ENCODE assay signal across 8 cellular contexts in the genomic region with DNA sequence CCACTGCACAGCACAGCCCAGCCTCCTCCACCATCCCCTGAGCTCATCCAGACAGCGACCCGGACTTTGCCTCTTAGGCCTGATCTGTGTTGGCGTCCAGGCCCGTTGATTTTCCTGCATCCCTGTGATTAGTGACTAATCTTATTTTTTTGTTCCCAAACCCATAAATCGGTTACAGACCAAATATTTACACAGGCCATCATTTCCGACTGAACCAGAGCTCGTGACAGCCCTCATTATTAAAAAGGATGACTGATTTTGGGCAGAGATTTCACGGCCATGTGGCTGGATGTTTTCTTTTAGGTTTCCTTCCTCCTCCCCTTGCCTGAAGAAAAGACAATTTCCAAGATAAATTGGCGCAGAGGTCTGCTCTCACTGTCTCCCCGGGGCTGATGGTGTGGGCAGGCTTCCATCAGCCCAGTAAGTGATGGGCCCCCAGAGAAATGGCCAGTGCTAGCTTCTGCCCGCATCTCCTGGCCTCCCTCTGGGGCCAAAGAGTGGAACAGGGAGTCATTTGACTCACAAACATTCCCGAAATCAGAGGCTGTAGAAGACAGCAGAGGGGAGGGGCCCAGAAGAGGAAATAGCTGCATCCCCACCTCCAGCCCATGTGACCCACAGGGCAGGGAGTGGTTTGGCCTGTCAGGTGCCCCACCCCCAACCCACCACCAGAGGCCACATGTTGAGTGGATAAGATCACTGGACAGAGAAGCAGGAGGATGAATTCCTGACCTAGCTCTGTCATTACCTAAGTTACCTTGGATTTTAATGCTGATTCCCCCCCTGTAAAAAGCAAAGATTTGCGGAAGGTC.
DNase-seq lines count a peak whose midpoint lies in the region; ATAC-seq and TF ChIP-seq lines count a peak whose summit lies in the region.

No MANE protein-coding gene starts in this region.

- DNase-seq in NAMALWA (ENCODE audit: low spot score) = peak; percentile 3
- peak; percentile 64 to 84 (median 78) for DNase-seq in body of pancreas
- peak; percentile 74 for DNase-seq in mucosa of gallbladder (ENCODE audit: low spot score)
- DNase-seq in GM19240 (ENCODE audit: insufficient read length, low spot score) = no peak
- DNase-seq in stimulated activated effector memory CD8-positive, alpha-beta T cell treated with anti-CD3 and anti-CD28 coated beads, Interleukin-12 subunit alpha, Interleukin-12 subunit beta, amount 100 ng/mL, for 72 hours (ENCODE audit: low spot score in 2 of 2) = no peak
- no peak for DNase-seq in NCI-H524 treated with DMSO at 0.1 percent for 48 hours (lab: John Stamatoyannopoulos, UW)

- WGBS in body of pancreas, 2 donors = 38 to 48% methylated on average over 12 to 13 of the region's 13 CpGs

- H3K4me3 ChIP-seq in BLaER1 (no peak overlapping the region), body of pancreas (no peak overlapping the region)

- peaks cover 3% of the 10 kb centered on the region for H3K9me3 Mint-ChIP-seq in stimulated activated effector memory CD8-positive, alpha-beta T cell treated with anti-CD3 and anti-CD28 coated beads, Interleukin-12 subunit alpha, Interleukin-12 subunit beta, amount 100 ng/mL, for 72 hours

- H3K4me1 Mint-ChIP-seq in stimulated activated effector memory CD8-positive, alpha-beta T cell treated with anti-CD3 and anti-CD28 coated beads, Interleukin-12 subunit alpha, Interleukin-12 subunit beta, amount 100 ng/mL, for 72 hours = no peaks in the 10 kb centered on the region

- no peaks in the 10 kb centered on the region for H3K36me3 Mint-ChIP-seq in stimulated activated effector memory CD8-positive, alpha-beta T cell treated with anti-CD3 and anti-CD28 coated beads, Interleukin-12 subunit alpha, Interleukin-12 subunit beta, amount 100 ng/mL, for 72 hours

- H3K4me1 ChIP-seq in BLaER1 = peaks cover 8% of the 10 kb centered on the region
- H3K4me1 ChIP-seq in body of pancreas = peaks cover 21% of the 10 kb centered on the region

- intact Hi-C loops in body of pancreas (cut with DNase I) = no loop called here

- H3K27me3 ChIP-seq in BLaER1 (no peaks in the 10 kb centered on the region), body of pancreas (no peaks in the 10 kb centered on the region)

- H3K27ac ChIP-seq in BLaER1 (no peak overlapping the region), body of pancreas (peak overlapping the region; percentile 69 to 86 (median 78))

- no peaks in the 10 kb centered on the region for H4K20me1 ChIP-seq in BLaER1

- H3K9ac ChIP-seq in BLaER1 = no peak overlapping the region

- H3K27ac Mint-ChIP-seq in stimulated activated effector memory CD8-positive, alpha-beta T cell treated with anti-CD3 and anti-CD28 coated beads, Interleukin-12 subunit alpha, Interleukin-12 subunit beta, amount 100 ng/mL, for 72 hours = no peak overlapping the region

- H3K9me3 ChIP-seq in BLaER1 = no peaks in the 10 kb centered on the region
- H3K9me3 ChIP-seq in body of pancreas = no peaks in the 10 kb centered on the region

- peak; percentile 84 for ATAC-seq in body of pancreas
- ATAC-seq in stimulated activated effector memory CD8-positive, alpha-beta T cell treated with anti-CD3 and anti-CD28 coated beads, Interleukin-12 subunit alpha, Interleukin-12 subunit beta, amount 100 ng/mL, for 72 hours = no peak
- ATAC-seq in GM21786 (IDR thresholded peaks at IDR 0.05; ENCODE audit: unreplicated experiment) = no peak

- no peak overlapping the region for H3K4me3 Mint-ChIP-seq in stimulated activated effector memory CD8-positive, alpha-beta T cell treated with anti-CD3 and anti-CD28 coated beads, Interleukin-12 subunit alpha, Interleukin-12 subunit beta, amount 100 ng/mL, for 72 hours

- peak overlapping the region; percentile 48 for H3K4me2 ChIP-seq in BLaER1

- no peaks in the 10 kb centered on the region for H3K36me3 ChIP-seq in BLaER1
- no peaks in the 10 kb centered on the region for H3K36me3 ChIP-seq in body of pancreas (replicated peaks in 1 of 2; ENCODE audit: insufficient read depth in 1 of 2, low read depth in 2 of 2)

- peak; percentile 25 to 66 (median 54) for TF ChIP-seq POLR2A in body of pancreas (IDR thresholded peaks at IDR 0.05)

- TF ChIP-seq CTCF in body of pancreas (IDR thresholded peaks at IDR 0.05) = peak in 3 of 7 experiments; percentile 14 to 25 (median 20)

Comparison
In these comparisons a context has a peak if more than half of its experiments do, and no peak if none do; other contexts are left out.
1. DNase-seq: peak in NAMALWA (single experiment), body of pancreas (4 of 4) and mucosa of gallbladder (single experiment); none in GM19240 (single experiment), stimulated activated effector memory CD8-positive, alpha-beta T cell treated with anti-CD3 and anti-CD28 coated beads, Interleukin-12 subunit alpha, Interleukin-12 subunit beta, amount 100 ng/mL, for 72 hours (0 of 2) and NCI-H524 treated with DMSO at 0.1 percent for 48 hours (single experiment).